8 cellular contexts compared by ENCODE assay signal in the genomic region with DNA sequence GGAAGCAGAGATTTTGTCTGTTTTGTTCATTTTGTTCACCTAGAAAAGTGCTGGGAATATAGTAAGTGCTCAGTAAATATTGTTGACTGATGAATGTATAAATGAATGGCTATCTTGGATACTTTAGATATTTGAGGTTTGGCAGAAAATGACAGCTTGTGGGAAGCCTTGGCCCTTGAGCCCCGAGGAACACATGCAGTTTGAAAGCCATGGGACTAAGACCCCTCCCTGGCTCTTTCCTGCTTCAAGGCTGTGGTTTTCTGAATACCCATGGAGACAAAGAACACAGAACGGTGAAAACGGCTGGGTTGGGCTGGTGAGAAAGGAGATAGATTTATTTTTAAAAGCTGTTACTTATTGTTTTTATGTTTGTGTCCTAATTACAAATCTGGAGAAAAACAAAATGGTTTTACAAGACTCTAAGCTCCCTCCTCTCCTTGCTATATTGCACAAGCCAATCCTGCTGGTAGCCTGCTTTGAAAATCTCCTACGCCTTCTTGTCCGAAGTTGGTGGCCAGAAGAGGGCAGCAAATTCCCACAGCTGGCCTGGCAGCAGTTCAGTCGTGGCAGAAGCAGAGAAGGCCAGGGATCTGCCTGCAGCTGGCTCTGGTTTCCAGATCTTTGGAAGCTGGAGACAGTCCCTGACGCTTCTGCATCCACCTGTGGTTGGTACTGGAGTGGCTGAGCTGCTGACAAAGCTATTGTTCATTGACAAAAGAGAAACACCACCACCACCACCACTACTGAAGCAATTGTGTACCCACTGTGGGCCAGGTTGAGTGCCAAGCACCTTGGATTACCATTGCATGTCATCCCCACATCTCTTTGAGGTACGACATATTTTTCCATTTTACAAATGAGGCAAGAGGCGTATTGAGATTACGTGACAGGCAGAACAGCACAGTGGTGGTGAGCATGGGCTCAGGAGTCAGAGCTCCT. TPM values are rescaled to one million over a fixed set of nuclear protein-coding genes. Genes with fewer than 3 reads are reported as not detected.
A peak's percentile ranks its signal among the peaks of the same experiment; 100 is the strongest.
DNase-seq lines count a peak whose midpoint lies in the region; ATAC-seq and TF ChIP-seq lines count a peak whose summit lies in the region.

No MANE protein-coding gene starts in this region.

- H3K9me3 ChIP-seq in CD4-positive, CD25-positive, alpha-beta regulatory T cell (ENCODE audit: control insufficient read depth in 2 of 2, low read length in 2 of 2), result peaks cover 0 to 7% of the 10 kb centered on the region in 2 experiments

- CTCF ChIA-PET in activated CD8-positive, alpha-beta memory T cell treated with anti-CD3 and anti-CD28 coated beads, Interleukin-2, amount 10 ng/mL, durations not matched to agents 7 days and 5 days (lab: Charles Lee), result interaction anchor here (0.7 to 6.8 kb wide), 20 partner anchors 9 to 513 kb away, joined by 3 to 58 read pairs (median 4); a partner anchor contains a TSS

- H3K36me3 Mint-ChIP-seq in CD4-positive, CD25-positive, alpha-beta regulatory T cell, result no peaks in the 10 kb centered on the region
- no peaks in the 10 kb centered on the region for H3K36me3 Mint-ChIP-seq in activated CD8-positive, alpha-beta memory T cell treated with anti-CD3 and anti-CD28 coated beads, Interleukin-2, amount 10 ng/mL, durations not matched to agents 7 days and 5 days

- no peaks in the 10 kb centered on the region for H3K4me1 Mint-ChIP-seq in CD4-positive, CD25-positive, alpha-beta regulatory T cell
- H3K4me1 Mint-ChIP-seq in activated CD8-positive, alpha-beta memory T cell treated with anti-CD3 and anti-CD28 coated beads, Interleukin-2, amount 10 ng/mL, durations not matched to agents 7 days and 5 days, result no peaks in the 10 kb centered on the region

- H3K4me3 Mint-ChIP-seq in CD4-positive, CD25-positive, alpha-beta regulatory T cell, result no peak overlapping the region
- H3K4me3 Mint-ChIP-seq in activated CD8-positive, alpha-beta memory T cell treated with anti-CD3 and anti-CD28 coated beads, Interleukin-2, amount 10 ng/mL, durations not matched to agents 7 days and 5 days, result no peak overlapping the region

- no peak overlapping the region for H3K27ac ChIP-seq in CD4-positive, CD25-positive, alpha-beta regulatory T cell (ENCODE audit: insufficient read depth, low read length, poor library complexity, severe bottlenecking)
- no peak overlapping the region for H3K27ac ChIP-seq in HL-60 (replicated peaks)

- H3K4me1 ChIP-seq in CD4-positive, CD25-positive, alpha-beta regulatory T cell (ENCODE audit: control insufficient read depth, insufficient read depth, low read length, poor library complexity, severe bottlenecking), result no peaks in the 10 kb centered on the region

- peaks cover 17% of the 10 kb centered on the region for H3K27me3 Mint-ChIP-seq in CD4-positive, CD25-positive, alpha-beta regulatory T cell
- peaks cover 36% of the 10 kb centered on the region for H3K27me3 Mint-ChIP-seq in activated CD8-positive, alpha-beta memory T cell treated with anti-CD3 and anti-CD28 coated beads, Interleukin-2, amount 10 ng/mL, durations not matched to agents 7 days and 5 days

- no peak overlapping the region for H3K27ac Mint-ChIP-seq in CD4-positive, CD25-positive, alpha-beta regulatory T cell
- H3K27ac Mint-ChIP-seq in activated CD8-positive, alpha-beta memory T cell treated with anti-CD3 and anti-CD28 coated beads, Interleukin-2, amount 10 ng/mL, durations not matched to agents 7 days and 5 days, result no peak overlapping the region

- peak; percentile 57 for TF ChIP-seq CTCF in HL-60 (IDR thresholded peaks at IDR 0.05; ENCODE audit: insufficient read depth, low read length)

- H3K36me3 ChIP-seq in CD4-positive, CD25-positive, alpha-beta regulatory T cell (ENCODE audit: control insufficient read depth, insufficient read depth, low read length), result no peaks in the 10 kb centered on the region

- no peak overlapping the region for H3K4me3 ChIP-seq in CD4-positive, CD25-positive, alpha-beta regulatory T cell (ENCODE audit: low read depth, low read length)
- no peak overlapping the region for H3K4me3 ChIP-seq in HL-60 (replicated peaks; ENCODE audit: insufficient read depth, low read length)

- ATAC-seq in CD4-positive, CD25-positive, alpha-beta regulatory T cell (ENCODE audit: low read depth in 2 of 2), result no peak
- peak; percentile 58 for ATAC-seq in activated CD8-positive, alpha-beta memory T cell treated with anti-CD3 and anti-CD28 coated beads, Interleukin-2, amount 10 ng/mL, durations not matched to agents 7 days and 5 days
- ATAC-seq in esophagus mucosa (peak; percentile 81), HG03135 (IDR thresholded peaks at IDR 0.05; ENCODE audit: unreplicated experiment) (no peak)

- H3K9me3 Mint-ChIP-seq in CD4-positive, CD25-positive, alpha-beta regulatory T cell, result peaks cover 0 to 2% (median 0%) of the 10 kb centered on the region in 7 donors
- no peaks in the 10 kb centered on the region for H3K9me3 Mint-ChIP-seq in activated CD8-positive, alpha-beta memory T cell treated with anti-CD3 and anti-CD28 coated beads, Interleukin-2, amount 10 ng/mL, durations not matched to agents 7 days and 5 days (ENCODE audit: low read depth)

- DNase-seq in CD4-positive, CD25-positive, alpha-beta regulatory T cell, result peak in 2 of 3 donors; percentile 13 to 51
- DNase-seq in HL-60 (ENCODE audit: low read depth in 1 of 2, low spot score in 1 of 2), result peak; percentile 51 to 67
- DNase-seq in NCI-H748 treated with DMSO at 0.1 percent for 48 hours (lab: John Stamatoyannopoulos, UW), result peak; percentile 44
- DNase-seq in activated CD8-positive, alpha-beta memory T cell treated with anti-CD3 and anti-CD28 coated beads, Interleukin-2, amount 10 ng/mL, durations not matched to agents 7 days and 5 days, result peak; percentile 73
- peak; percentile 90 for DNase-seq in mucosa of gallbladder (ENCODE audit: low spot score)
- DNase-seq in stimulated activated naive CD4-positive, alpha-beta T cell treated with Interleukin-2 at 50 U/mL for 16 hours (lab: John Stamatoyannopoulos, UW), result peak; percentile 14

- H3K27me3 ChIP-seq in CD4-positive, CD25-positive, alpha-beta regulatory T cell (ENCODE audit: control insufficient read depth, insufficient read depth, low read length), result no peaks in the 10 kb centered on the region
- H3K27me3 ChIP-seq in HL-60 (ENCODE audit: insufficient read depth, poor library complexity, severe bottlenecking), result peaks cover 3% of the 10 kb centered on the region

RNA-seq across cellular contexts. Expression of a gene that starts 5.2 kb away (rescaled TPM):
- not detected for total RNA-seq in CD4-positive, CD25-positive, alpha-beta regulatory T cell
- polyA plus RNA-seq in CD4-positive, CD25-positive, alpha-beta regulatory T cell, result not detected
- total RNA-seq in activated CD8-positive, alpha-beta memory T cell treated with anti-CD3 and anti-CD28 coated beads, Interleukin-2, amount 10 ng/mL, durations not matched to agents 7 days and 5 days, result not detected
- not detected for total RNA-seq in esophagus mucosa
- not detected for total RNA-seq in mucosa of gallbladder

RNA-seq across cellular contexts. Expression of a gene that starts 13.0 kb away (rescaled TPM):
- not detected for total RNA-seq in CD4-positive, CD25-positive, alpha-beta regulatory T cell
- not detected for polyA plus RNA-seq in CD4-positive, CD25-positive, alpha-beta regulatory T cell
- total RNA-seq in activated CD8-positive, alpha-beta memory T cell treated with anti-CD3 and anti-CD28 coated beads, Interleukin-2, amount 10 ng/mL, durations not matched to agents 7 days and 5 days, result not detected
- total RNA-seq in esophagus mucosa (not detected), mucosa of gallbladder (not detected)

RNA-seq across cellular contexts. Expression of a gene that starts 33.6 kb away (rescaled TPM):
- not detected for total RNA-seq in CD4-positive, CD25-positive, alpha-beta regulatory T cell
- polyA plus RNA-seq in CD4-positive, CD25-positive, alpha-beta regulatory T cell, result not detected
- not detected for total RNA-seq in activated CD8-positive, alpha-beta memory T cell treated with anti-CD3 and anti-CD28 coated beads, Interleukin-2, amount 10 ng/mL, durations not matched to agents 7 days and 5 days
- not detected for total RNA-seq in esophagus mucosa
- not detected for total RNA-seq in mucosa of gallbladder

RNA-seq across cellular contexts. Expression of a gene that starts 51.3 kb away (rescaled TPM):
- not detected for total RNA-seq in CD4-positive, CD25-positive, alpha-beta regulatory T cell
- polyA plus RNA-seq in CD4-positive, CD25-positive, alpha-beta regulatory T cell, result not detected
- not detected for total RNA-seq in activated CD8-positive, alpha-beta memory T cell treated with anti-CD3 and anti-CD28 coated beads, Interleukin-2, amount 10 ng/mL, durations not matched to agents 7 days and 5 days
- total RNA-seq in esophagus mucosa, result not detected
- total RNA-seq in mucosa of gallbladder, result not detected

Comparison
In these comparisons a context has a peak if more than half of its experiments do, and no peak if none do; other contexts are left out.
1. ATAC-seq: peak in activated CD8-positive, alpha-beta memory T cell treated with anti-CD3 and anti-CD28 coated beads, Interleukin-2, amount 10 ng/mL, durations not matched to agents 7 days and 5 days (single experiment) and esophagus mucosa (single experiment); none in CD4-positive, CD25-positive, alpha-beta regulatory T cell (0 of 2) and HG03135 (single experiment).
2. DNase-seq: peak in every context shown above with its lines; median percentile 90 in mucosa of gallbladder; 73 in activated CD8-positive, alpha-beta memory T cell treated with anti-CD3 and anti-CD28 coated beads, Interleukin-2, amount 10 ng/mL, durations not matched to agents 7 days and 5 days; 59 in HL-60; 44 in NCI-H748 treated with DMSO at 0.1 percent for 48 hours; 32 in CD4-positive, CD25-positive, alpha-beta regulatory T cell; 14 in stimulated activated naive CD4-positive, alpha-beta T cell treated with Interleukin-2 at 50 U/mL for 16 hours.